In genomic region chr4:17713779-17714178, GRCh38 we compare ENCODE assay signal across 1 cellular context.
TF ChIP-seq lines count a peak whose summit lies in the region.

No MANE protein-coding gene starts in this region.

TF ChIP-seq in K562, 482 proteins besides CTCF, POLR2A, EP300 and RAD21 (continued from another document):
- TF ChIP-seq MGA (IDR thresholded peaks at IDR 0.05), result no peak
